ENCODE assay signal across 16 cellular contexts in the genomic region with DNA sequence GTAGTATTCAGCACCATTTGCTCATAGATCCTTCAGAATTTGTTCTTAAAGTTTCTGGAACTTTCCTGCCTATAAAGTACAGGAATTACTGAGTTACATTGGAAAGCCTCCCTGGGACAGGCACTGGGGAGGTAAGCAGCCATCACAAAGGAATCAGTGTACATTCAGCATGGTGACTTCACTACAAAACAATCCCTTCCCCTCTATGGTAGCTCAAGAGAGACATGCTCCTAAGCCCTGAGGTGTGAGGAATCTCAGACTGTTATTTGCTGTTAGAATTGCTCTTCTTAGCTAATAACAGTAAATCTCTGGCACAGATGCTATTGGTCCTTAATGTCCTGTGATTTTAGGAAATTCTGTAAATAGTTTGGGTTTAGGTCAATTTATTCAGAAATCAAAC.
"Had no signal": no experiment of that assay in that cellular context is flagged by ENCODE, and none has a peak within 500 bp of the region (broad histone marks: within the 10 kb centered on the region; RNA-seq: fewer than 3 reads in every experiment).

No MANE protein-coding gene starts in this region.

- H3K27me3 ChIP-seq: esophagus muscularis mucosa, foreskin keratinocyte, pancreas had no signal

- H3K36me3 ChIP-seq: esophagus muscularis mucosa, pancreas had no signal

- H3K27me3 Mint-ChIP-seq: naive thymus-derived CD8-positive, alpha-beta T cell; progenitor cell of endocrine pancreas had no signal

- H3K4me3 Mint-ChIP-seq: naive thymus-derived CD8-positive, alpha-beta T cell had no signal

- DNase-seq: effector memory CD4-positive, alpha-beta T cell; kidney glomerular epithelial cell; mammary epithelial cell; mucosa of descending colon; naive thymus-derived CD8-positive, alpha-beta T cell; pancreas; right cardiac atrium; small intestine; stimulated activated CD4-positive, alpha-beta T cell treated with anti-CD3 and anti-CD28 coated beads, Interleukin-2, amount 100 ng/mL, for 48 hours; stimulated activated naive CD4-positive, alpha-beta T cell treated with Interleukin-2 at 50 U/mL for 16 hours; trophoblast cell had no signal

- H3K4me1 ChIP-seq: esophagus muscularis mucosa, foreskin keratinocyte, pancreas had no signal

- H3K27ac ChIP-seq: epithelial cell of prostate, esophagus muscularis mucosa, foreskin keratinocyte, pancreas had no signal

- H3K4me3 ChIP-seq: esophagus muscularis mucosa, mucosa of descending colon, pancreas had no signal

- H3K4me1 Mint-ChIP-seq: naive thymus-derived CD8-positive, alpha-beta T cell had no signal

- H3K27ac Mint-ChIP-seq: naive thymus-derived CD8-positive, alpha-beta T cell; progenitor cell of endocrine pancreas had no signal

- H3K9me3 ChIP-seq: esophagus muscularis mucosa, pancreas had no signal

- ATAC-seq: foreskin keratinocyte; left lobe of liver; mucosa of descending colon; naive thymus-derived CD8-positive, alpha-beta T cell; pancreas; right cardiac atrium had no signal

- H3K36me3 Mint-ChIP-seq: naive thymus-derived CD8-positive, alpha-beta T cell had no signal
